Comparison of ENCODE assay signal across 15 cellular contexts in the genomic region with DNA sequence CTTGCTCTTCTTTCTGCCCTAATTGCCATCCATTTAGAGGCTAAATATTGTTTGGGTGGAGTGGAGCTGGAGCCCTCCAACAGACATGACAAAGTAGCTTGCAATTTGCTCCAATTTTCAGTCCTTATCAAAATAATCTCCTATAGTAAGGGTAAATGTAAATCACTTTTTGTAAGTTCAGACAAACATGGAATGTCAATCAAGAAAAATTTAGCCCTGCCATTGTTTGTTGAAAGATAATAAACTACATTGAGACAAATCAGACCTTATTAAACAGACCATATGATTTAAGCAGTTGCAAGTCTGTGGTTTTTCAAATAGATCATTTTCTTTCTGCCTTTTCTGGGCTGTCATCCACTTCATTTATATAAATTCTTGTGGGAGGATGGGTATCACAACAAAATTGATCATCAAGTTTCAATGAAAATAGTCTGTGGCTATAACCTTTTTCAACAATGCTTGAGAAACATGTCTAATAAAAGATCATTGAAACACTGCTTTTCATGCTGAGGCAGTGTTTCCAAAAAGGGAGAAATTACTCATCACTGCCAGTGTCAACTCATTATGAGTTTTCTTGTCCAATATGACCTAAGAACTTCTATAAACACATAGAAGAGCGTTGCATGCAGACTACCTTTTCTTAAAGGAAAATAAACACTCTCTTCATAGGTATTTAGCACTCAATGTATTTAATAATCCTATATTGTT.
DNase-seq lines count a peak whose midpoint lies in the region; ATAC-seq lines count a peak whose summit lies in the region.
"Had no signal": no experiment of that assay in that cellular context is flagged by ENCODE, and none has a peak within 500 bp of the region (broad histone marks: within the 10 kb centered on the region; RNA-seq: fewer than 3 reads in every experiment).

No MANE protein-coding gene starts in this region.

- no peaks in the 10 kb centered on the region for H3K9me3 Mint-ChIP-seq in activated naive CD8-positive, alpha-beta T cell treated with anti-CD3 and anti-CD28 coated beads for 36 hours

- no peak overlapping the region for H3K4me3 Mint-ChIP-seq in activated naive CD8-positive, alpha-beta T cell treated with anti-CD3 and anti-CD28 coated beads for 36 hours

- no peaks in the 10 kb centered on the region for H3K27me3 ChIP-seq in aorta (ENCODE audit: control insufficient read depth in 1 of 2, insufficient read depth in 2 of 2, low read length in 1 of 2)
- H3K27me3 ChIP-seq: BLaER1, cardiac muscle cell, stomach had no signal

- H3K4me1 Mint-ChIP-seq in activated naive CD8-positive, alpha-beta T cell treated with anti-CD3 and anti-CD28 coated beads for 36 hours = peaks cover 14% of the 10 kb centered on the region

- 8% methylated on average over 1 of the region's 1 CpG for WGBS in aorta, 2 donors

- H3K9me3 ChIP-seq in aorta (ENCODE audit: control insufficient read depth, low read length) = no peaks in the 10 kb centered on the region
- H3K9me3 ChIP-seq: BLaER1, stomach had no signal

- no peaks in the 10 kb centered on the region for H3K36me3 Mint-ChIP-seq in activated naive CD8-positive, alpha-beta T cell treated with anti-CD3 and anti-CD28 coated beads for 36 hours

- H3K36me3 ChIP-seq in aorta (ENCODE audit: control insufficient read depth in 1 of 2, insufficient read depth in 2 of 2, low read length in 1 of 2) = no peaks in the 10 kb centered on the region
- H3K36me3 ChIP-seq: BLaER1, cardiac muscle cell, stomach had no signal

- no peaks in the 10 kb centered on the region for H3K4me1 ChIP-seq in aorta (ENCODE audit: control insufficient read depth in 1 of 2, insufficient read depth in 2 of 2, low read length in 2 of 2)
- H3K4me1 ChIP-seq: BLaER1, stomach had no signal

- peak; percentile 58 for ATAC-seq in HG03175 (IDR thresholded peaks at IDR 0.05; ENCODE audit: unreplicated experiment)
- no peak for ATAC-seq in aorta (ENCODE audit: low FRiP score)

- no peak overlapping the region for H3K4me3 ChIP-seq in aorta (ENCODE audit: low read length in 2 of 2)
- H3K4me3 ChIP-seq: BLaER1, cardiac muscle cell, stomach had no signal

- intact Hi-C loops in aorta (cut with DNase I) = no loop called here

- no peaks in the 10 kb centered on the region for H3K27me3 Mint-ChIP-seq in activated naive CD8-positive, alpha-beta T cell treated with anti-CD3 and anti-CD28 coated beads for 36 hours

- no peak overlapping the region for H3K27ac ChIP-seq in aorta (ENCODE audit: low read depth in 1 of 2, low read length in 2 of 2)
- H3K27ac ChIP-seq: BLaER1, cardiac muscle cell, stomach had no signal

- H3K27ac Mint-ChIP-seq in activated naive CD8-positive, alpha-beta T cell treated with anti-CD3 and anti-CD28 coated beads for 36 hours = peak overlapping the region; percentile 57

- peak; percentile 42 for DNase-seq in stimulated activated CD4-positive, alpha-beta T cell treated with anti-CD3 and anti-CD28 coated beads, Interleukin-4, amount 100 ng/mL, for 24 hours
- no peak for DNase-seq in stimulated activated CD4-positive, alpha-beta T cell treated with anti-CD3 and anti-CD28 coated beads, Interleukin-1b, Interleukin-23, amount 100 ng/mL, for 48 hours
- peak; percentile 2 for DNase-seq in activated naive CD8-positive, alpha-beta T cell treated with anti-CD3 and anti-CD28 coated beads for 36 hours
- DNase-seq in aorta (no peak), DMS53 (lab: John Stamatoyannopoulos, UW) (no peak)
- no peak for DNase-seq in activated effector memory CD4-positive, alpha-beta T cell treated with anti-CD3 and anti-CD28 coated beads, Interleukin-2, amount 50 U/mL, for 16 hours
- DNase-seq in activated CD4-positive, alpha-beta T cell treated with anti-CD3 and anti-CD28 coated beads for 1 hour = no peak
- DNase-seq: DND-41, kidney, NCI-H146, NCI-H82, stomach had no signal

Comparison
In these comparisons a context has a peak if more than half of its experiments do, and no peak if none do; other contexts are left out.
1. DNase-seq: peak in stimulated activated CD4-positive, alpha-beta T cell treated with anti-CD3 and anti-CD28 coated beads, Interleukin-4, amount 100 ng/mL, for 24 hours (single experiment) and activated naive CD8-positive, alpha-beta T cell treated with anti-CD3 and anti-CD28 coated beads for 36 hours (single experiment); none in stimulated activated CD4-positive, alpha-beta T cell treated with anti-CD3 and anti-CD28 coated beads, Interleukin-1b, Interleukin-23, amount 100 ng/mL, for 48 hours (single experiment), aorta (0 of 2), activated effector memory CD4-positive, alpha-beta T cell treated with anti-CD3 and anti-CD28 coated beads, Interleukin-2, amount 50 U/mL, for 16 hours (single experiment), DMS53 (single experiment) and activated CD4-positive, alpha-beta T cell treated with anti-CD3 and anti-CD28 coated beads for 1 hour (single experiment).